ENCODE assay signal across 1 cellular context in genomic region chr12:12725086-12725955, GRCh38.
TF ChIP-seq lines count a peak whose summit lies in the region.

No MANE protein-coding gene starts in this region.

TF ChIP-seq in HepG2, 621 proteins besides CTCF, POLR2A, EP300 and RAD21 (continued from another document and continues in another):
- TF ChIP-seq UBTF (CRISPR knock-in tag; IDR thresholded peaks at IDR 0.05) = peak; percentile 35
- TF ChIP-seq AFF4 (CRISPR knock-in tag; IDR thresholded peaks at IDR 0.05) = no peak
- no peak for TF ChIP-seq MTA3 (CRISPR knock-in tag; IDR thresholded peaks at IDR 0.05)
- peak; percentile 33; the same call in 1 of the 2 replicates for TF ChIP-seq TARDBP (CRISPR knock-in tag; IDR thresholded peaks at IDR 0.05)
- no peak for TF ChIP-seq ZNF143 (CRISPR knock-in tag; IDR thresholded peaks at IDR 0.05)
- TF ChIP-seq MTERF4 (CRISPR knock-in tag; IDR thresholded peaks at IDR 0.05) = no peak
- TF ChIP-seq, protein P1, sequence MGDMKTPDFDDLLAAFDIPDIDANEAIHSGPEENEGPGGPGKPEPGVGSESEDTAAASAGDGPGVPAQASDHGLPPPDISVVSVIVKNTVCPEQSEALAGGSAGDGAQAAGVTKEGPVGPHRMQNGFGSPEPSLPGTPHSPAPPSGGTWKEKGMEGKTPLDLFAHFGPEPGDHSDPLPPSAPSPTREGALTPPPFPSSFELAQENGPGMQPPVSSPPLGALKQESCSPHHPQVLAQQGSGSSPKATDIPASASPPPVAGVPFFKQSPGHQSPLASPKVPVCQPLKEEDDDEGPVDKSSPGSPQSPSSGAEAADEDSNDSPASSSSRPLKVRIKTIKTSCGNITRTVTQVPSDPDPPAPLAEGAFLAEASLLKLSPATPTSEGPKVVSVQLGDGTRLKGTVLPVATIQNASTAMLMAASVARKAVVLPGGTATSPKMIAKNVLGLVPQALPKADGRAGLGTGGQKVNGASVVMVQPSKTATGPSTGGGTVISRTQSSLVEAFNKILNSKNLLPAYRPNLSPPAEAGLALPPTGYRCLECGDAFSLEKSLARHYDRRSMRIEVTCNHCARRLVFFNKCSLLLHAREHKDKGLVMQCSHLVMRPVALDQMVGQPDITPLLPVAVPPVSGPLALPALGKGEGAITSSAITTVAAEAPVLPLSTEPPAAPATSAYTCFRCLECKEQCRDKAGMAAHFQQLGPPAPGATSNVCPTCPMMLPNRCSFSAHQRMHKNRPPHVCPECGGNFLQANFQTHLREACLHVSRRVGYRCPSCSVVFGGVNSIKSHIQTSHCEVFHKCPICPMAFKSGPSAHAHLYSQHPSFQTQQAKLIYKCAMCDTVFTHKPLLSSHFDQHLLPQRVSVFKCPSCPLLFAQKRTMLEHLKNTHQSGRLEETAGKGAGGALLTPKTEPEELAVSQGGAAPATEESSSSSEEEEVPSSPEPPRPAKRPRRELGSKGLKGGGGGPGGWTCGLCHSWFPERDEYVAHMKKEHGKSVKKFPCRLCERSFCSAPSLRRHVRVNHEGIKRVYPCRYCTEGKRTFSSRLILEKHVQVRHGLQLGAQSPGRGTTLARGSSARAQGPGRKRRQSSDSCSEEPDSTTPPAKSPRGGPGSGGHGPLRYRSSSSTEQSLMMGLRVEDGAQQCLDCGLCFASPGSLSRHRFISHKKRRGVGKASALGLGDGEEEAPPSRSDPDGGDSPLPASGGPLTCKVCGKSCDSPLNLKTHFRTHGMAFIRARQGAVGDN (CRISPR knock-in tag; IDR thresholded peaks at IDR 0.05) = peak; percentile 55
- peak; percentile 55 for TF ChIP-seq RBFOX2 (IDR thresholded peaks at IDR 0.05; ENCODE audit: low read depth, low read length)
- no peak for TF ChIP-seq ZNF281 (CRISPR knock-in tag; IDR thresholded peaks at IDR 0.05; ENCODE audit: borderline replicate concordance)
- TF ChIP-seq ZBTB20 (CRISPR knock-in tag; IDR thresholded peaks at IDR 0.05; ENCODE audit: borderline replicate concordance, low read depth) = peak; percentile 56; the same call in 1 of the 2 replicates
- TF ChIP-seq, protein P2, sequence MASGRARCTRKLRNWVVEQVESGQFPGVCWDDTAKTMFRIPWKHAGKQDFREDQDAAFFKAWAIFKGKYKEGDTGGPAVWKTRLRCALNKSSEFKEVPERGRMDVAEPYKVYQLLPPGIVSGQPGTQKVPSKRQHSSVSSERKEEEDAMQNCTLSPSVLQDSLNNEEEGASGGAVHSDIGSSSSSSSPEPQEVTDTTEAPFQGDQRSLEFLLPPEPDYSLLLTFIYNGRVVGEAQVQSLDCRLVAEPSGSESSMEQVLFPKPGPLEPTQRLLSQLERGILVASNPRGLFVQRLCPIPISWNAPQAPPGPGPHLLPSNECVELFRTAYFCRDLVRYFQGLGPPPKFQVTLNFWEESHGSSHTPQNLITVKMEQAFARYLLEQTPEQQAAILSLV (CRISPR knock-in tag; IDR thresholded peaks at IDR 0.05; ENCODE audit: borderline replicate concordance) = peak; percentile 13; the same call in 1 of the 2 replicates
- TF ChIP-seq, protein P3, sequence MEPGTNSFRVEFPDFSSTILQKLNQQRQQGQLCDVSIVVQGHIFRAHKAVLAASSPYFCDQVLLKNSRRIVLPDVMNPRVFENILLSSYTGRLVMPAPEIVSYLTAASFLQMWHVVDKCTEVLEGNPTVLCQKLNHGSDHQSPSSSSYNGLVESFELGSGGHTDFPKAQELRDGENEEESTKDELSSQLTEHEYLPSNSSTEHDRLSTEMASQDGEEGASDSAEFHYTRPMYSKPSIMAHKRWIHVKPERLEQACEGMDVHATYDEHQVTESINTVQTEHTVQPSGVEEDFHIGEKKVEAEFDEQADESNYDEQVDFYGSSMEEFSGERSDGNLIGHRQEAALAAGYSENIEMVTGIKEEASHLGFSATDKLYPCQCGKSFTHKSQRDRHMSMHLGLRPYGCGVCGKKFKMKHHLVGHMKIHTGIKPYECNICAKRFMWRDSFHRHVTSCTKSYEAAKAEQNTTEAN (CRISPR knock-in tag; conservative IDR thresholded peaks at IDR 0.05) = peak; percentile 99
- TF ChIP-seq, protein P4, sequence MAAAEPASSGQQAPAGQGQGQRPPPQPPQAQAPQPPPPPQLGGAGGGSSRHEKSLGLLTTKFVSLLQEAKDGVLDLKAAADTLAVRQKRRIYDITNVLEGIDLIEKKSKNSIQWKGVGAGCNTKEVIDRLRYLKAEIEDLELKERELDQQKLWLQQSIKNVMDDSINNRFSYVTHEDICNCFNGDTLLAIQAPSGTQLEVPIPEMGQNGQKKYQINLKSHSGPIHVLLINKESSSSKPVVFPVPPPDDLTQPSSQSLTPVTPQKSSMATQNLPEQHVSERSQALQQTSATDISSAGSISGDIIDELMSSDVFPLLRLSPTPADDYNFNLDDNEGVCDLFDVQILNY (CRISPR knock-in tag; conservative IDR thresholded peaks at IDR 0.05) = peak; percentile 19; the same call in 1 of the 2 replicates
- TF ChIP-seq SIN3A (IDR thresholded peaks at IDR 0.05; ENCODE audit: borderline replicate concordance, low read depth, low read length) = peak; percentile 14; the same call in 1 of the 2 replicates
- no peak for TF ChIP-seq PITX1 (CRISPR knock-in tag; IDR thresholded peaks at IDR 0.05)
- TF ChIP-seq MYNN (CRISPR knock-in tag; IDR thresholded peaks at IDR 0.05; ENCODE audit: low read depth) = no peak
- TF ChIP-seq BCLAF1 (IDR thresholded peaks at IDR 0.05) = no peak
- no peak for TF ChIP-seq LCORL (IDR thresholded peaks at IDR 0.05)
- peak; percentile 74; the same call in 1 of the 2 replicates for TF ChIP-seq LCORL (CRISPR knock-in tag; IDR thresholded peaks at IDR 0.05)
- no peak for TF ChIP-seq ZNF562 (CRISPR knock-in tag; IDR thresholded peaks at IDR 0.05; ENCODE audit: borderline replicate concordance)
- peak; percentile 43; the same call in 1 of the 2 replicates for TF ChIP-seq MED13 (CRISPR knock-in tag; IDR thresholded peaks at IDR 0.05)
- TF ChIP-seq, protein P5, sequence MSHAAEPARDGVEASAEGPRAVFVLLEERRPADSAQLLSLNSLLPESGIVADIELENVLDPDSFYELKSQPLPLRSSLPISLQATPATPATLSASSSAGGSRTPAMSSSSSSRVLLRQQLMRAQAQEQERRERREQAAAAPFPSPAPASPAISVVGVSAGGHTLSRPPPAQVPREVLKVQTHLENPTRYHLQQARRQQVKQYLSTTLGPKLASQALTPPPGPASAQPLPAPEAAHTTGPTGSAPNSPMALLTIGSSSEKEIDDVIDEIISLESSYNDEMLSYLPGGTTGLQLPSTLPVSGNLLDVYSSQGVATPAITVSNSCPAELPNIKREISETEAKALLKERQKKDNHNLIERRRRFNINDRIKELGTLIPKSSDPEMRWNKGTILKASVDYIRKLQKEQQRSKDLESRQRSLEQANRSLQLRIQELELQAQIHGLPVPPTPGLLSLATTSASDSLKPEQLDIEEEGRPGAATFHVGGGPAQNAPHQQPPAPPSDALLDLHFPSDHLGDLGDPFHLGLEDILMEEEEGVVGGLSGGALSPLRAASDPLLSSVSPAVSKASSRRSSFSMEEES (CRISPR knock-in tag; IDR thresholded peaks at IDR 0.05) = no peak
- peak; percentile 48; the same call in 1 of the 2 replicates for TF ChIP-seq FOXK1 (CRISPR knock-in tag; IDR thresholded peaks at IDR 0.05; ENCODE audit: borderline replicate concordance, low read depth)
- TF ChIP-seq, protein P6, sequence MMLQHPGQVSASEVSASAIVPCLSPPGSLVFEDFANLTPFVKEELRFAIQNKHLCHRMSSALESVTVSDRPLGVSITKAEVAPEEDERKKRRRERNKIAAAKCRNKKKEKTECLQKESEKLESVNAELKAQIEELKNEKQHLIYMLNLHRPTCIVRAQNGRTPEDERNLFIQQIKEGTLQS (CRISPR knock-in tag; IDR thresholded peaks at IDR 0.05) = peak; percentile 89
- 0 out of 2 replicates have a peak, but pooled peaks have one; percentile 33 for TF ChIP-seq ZNF12 (CRISPR knock-in tag; IDR thresholded peaks at IDR 0.05)
- TF ChIP-seq CENPX (CRISPR knock-in tag; IDR thresholded peaks at IDR 0.05) = no peak
- TF ChIP-seq ZNF124 (CRISPR knock-in tag; IDR thresholded peaks at IDR 0.05) = no peak
- TF ChIP-seq, protein P7, sequence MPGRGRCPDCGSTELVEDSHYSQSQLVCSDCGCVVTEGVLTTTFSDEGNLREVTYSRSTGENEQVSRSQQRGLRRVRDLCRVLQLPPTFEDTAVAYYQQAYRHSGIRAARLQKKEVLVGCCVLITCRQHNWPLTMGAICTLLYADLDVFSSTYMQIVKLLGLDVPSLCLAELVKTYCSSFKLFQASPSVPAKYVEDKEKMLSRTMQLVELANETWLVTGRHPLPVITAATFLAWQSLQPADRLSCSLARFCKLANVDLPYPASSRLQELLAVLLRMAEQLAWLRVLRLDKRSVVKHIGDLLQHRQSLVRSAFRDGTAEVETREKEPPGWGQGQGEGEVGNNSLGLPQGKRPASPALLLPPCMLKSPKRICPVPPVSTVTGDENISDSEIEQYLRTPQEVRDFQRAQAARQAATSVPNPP (CRISPR knock-in tag; IDR thresholded peaks at IDR 0.05) = 0 out of 2 replicates have a peak, but pooled peaks have one; percentile 21
